In genomic region chr10:484925-485661, GRCh38 we compare ENCODE assay signal across 1 cellular context.
TF ChIP-seq lines count a peak whose summit lies in the region.

No MANE protein-coding gene starts in this region.

TF ChIP-seq in WTC11, 78 proteins besides CTCF, POLR2A, EP300 and RAD21 (continued from another document):
- TF ChIP-seq ARID4B (CRISPR knock-in tag; IDR thresholded peaks at IDR 0.05; ENCODE audit: borderline replicate concordance), result no peak
- TF ChIP-seq GRHL2 (CRISPR knock-in tag; IDR thresholded peaks at IDR 0.05; ENCODE audit: insufficient replicate concordance, severe bottlenecking), result no peak
- no peak for TF ChIP-seq NFYB (CRISPR knock-in tag; conservative IDR thresholded peaks at IDR 0.05; ENCODE audit: low read depth)
- no peak for TF ChIP-seq E2F4 (CRISPR knock-in tag; IDR thresholded peaks at IDR 0.05; ENCODE audit: borderline replicate concordance, low read depth)
- TF ChIP-seq ZNF232 (CRISPR knock-in tag; IDR thresholded peaks at IDR 0.05), result no peak
- no peak for TF ChIP-seq JAZF1 (CRISPR knock-in tag; IDR thresholded peaks at IDR 0.05)
- no peak for TF ChIP-seq NFATC4 (CRISPR knock-in tag; IDR thresholded peaks at IDR 0.05)
- no peak for TF ChIP-seq E2F5 (CRISPR knock-in tag; IDR thresholded peaks at IDR 0.05)
- no peak for TF ChIP-seq CDX4 (CRISPR knock-in tag; IDR thresholded peaks at IDR 0.05; ENCODE audit: borderline replicate concordance)
- TF ChIP-seq ZNF512 (CRISPR knock-in tag; IDR thresholded peaks at IDR 0.05; ENCODE audit: borderline replicate concordance), result no peak
- TF ChIP-seq NFE2L1 (CRISPR knock-in tag; IDR thresholded peaks at IDR 0.05), result no peak
- TF ChIP-seq FOXP4 (CRISPR knock-in tag; IDR thresholded peaks at IDR 0.05), result no peak
- TF ChIP-seq ZNF423 (CRISPR knock-in tag; IDR thresholded peaks at IDR 0.05), result no peak
- no peak for TF ChIP-seq MXD4 (CRISPR knock-in tag; IDR thresholded peaks at IDR 0.05; ENCODE audit: borderline replicate concordance)
- no peak for TF ChIP-seq TP53 (CRISPR knock-in tag; IDR thresholded peaks at IDR 0.05)
